ENCODE assay signal across 28 cellular contexts in genomic region chr20:61767776-61768494, GRCh38.
"Had no signal": no experiment of that assay in that cellular context is flagged by ENCODE, and none has a peak within 500 bp of the region (broad histone marks: within the 10 kb centered on the region; RNA-seq: fewer than 3 reads in every experiment).

No MANE protein-coding gene starts in this region.

- H3K27ac ChIP-seq: adrenal gland, KMS-11, WERI-Rb-1 had no signal

- FAIRE-seq: bronchial epithelial cell had no signal

- ATAC-seq: activated CD8-positive, alpha-beta memory T cell treated with anti-CD3 and anti-CD28 coated beads, Interleukin-2, amount 10 ng/mL, durations not matched to agents 7 days and 5 days; activated naive CD4-positive, alpha-beta T cell treated with anti-CD3 and anti-CD28 coated beads, Interleukin-2, amount 50 U/mL, for 72 hours; activated T-cell treated with anti-CD3 and anti-CD28 coated beads, Interleukin-2, amount 50 U/mL, for 72 hours; activated T-helper 17 cell treated with anti-CD3 and anti-CD28 coated beads, Interleukin-2, amount 50 U/mL, for 72 hours; Panc1 had no signal

- H3K4me2 ChIP-seq: KMS-11 had no signal

- H3K36me3 ChIP-seq: adrenal gland, WERI-Rb-1 had no signal

- H3K4me1 Mint-ChIP-seq: activated CD4-positive, alpha-beta memory T cell treated with anti-CD3 and anti-CD28 coated beads, Interleukin-2, amount 10 ng/mL, durations not matched to agents 7 days and 5 days; activated CD8-positive, alpha-beta memory T cell treated with anti-CD3 and anti-CD28 coated beads, Interleukin-2, amount 10 ng/mL, durations not matched to agents 7 days and 5 days; activated T-helper 17 cell treated with anti-CD3 and anti-CD28 coated beads, Interleukin-2, amount 50 U/mL, for 72 hours had no signal

- H3K9me3 ChIP-seq: adrenal gland had no signal

- H3K9me3 Mint-ChIP-seq: activated CD4-positive, alpha-beta memory T cell treated with anti-CD3 and anti-CD28 coated beads, Interleukin-2, amount 10 ng/mL, durations not matched to agents 7 days and 5 days; activated naive CD4-positive, alpha-beta T cell treated with anti-CD3 and anti-CD28 coated beads, Interleukin-2, amount 50 U/mL, for 72 hours; activated T-cell treated with anti-CD3 and anti-CD28 coated beads, Interleukin-2, amount 50 U/mL, for 72 hours; activated T-helper 17 cell treated with anti-CD3 and anti-CD28 coated beads, Interleukin-2, amount 50 U/mL, for 72 hours; brain had no signal

- H3K4me1 ChIP-seq: adrenal gland had no signal

- H3K27ac Mint-ChIP-seq: activated CD4-positive, alpha-beta memory T cell treated with anti-CD3 and anti-CD28 coated beads, Interleukin-2, amount 10 ng/mL, durations not matched to agents 7 days and 5 days; activated CD8-positive, alpha-beta memory T cell treated with anti-CD3 and anti-CD28 coated beads, Interleukin-2, amount 10 ng/mL, durations not matched to agents 7 days and 5 days; activated naive CD4-positive, alpha-beta T cell treated with anti-CD3 and anti-CD28 coated beads, Interleukin-2, amount 50 U/mL, for 72 hours; activated T-cell treated with anti-CD3 and anti-CD28 coated beads, Interleukin-2, amount 50 U/mL, for 72 hours; activated T-helper 17 cell treated with anti-CD3 and anti-CD28 coated beads, Interleukin-2, amount 50 U/mL, for 72 hours had no signal

- H3K4me3 ChIP-seq: adrenal gland had no signal

- H3K36me3 Mint-ChIP-seq: activated CD8-positive, alpha-beta memory T cell treated with anti-CD3 and anti-CD28 coated beads, Interleukin-2, amount 10 ng/mL, durations not matched to agents 7 days and 5 days; activated naive CD4-positive, alpha-beta T cell treated with anti-CD3 and anti-CD28 coated beads, Interleukin-2, amount 50 U/mL, for 72 hours had no signal

- H3K4me3 Mint-ChIP-seq: activated CD4-positive, alpha-beta memory T cell treated with anti-CD3 and anti-CD28 coated beads, Interleukin-2, amount 10 ng/mL, durations not matched to agents 7 days and 5 days; activated CD8-positive, alpha-beta memory T cell treated with anti-CD3 and anti-CD28 coated beads, Interleukin-2, amount 10 ng/mL, durations not matched to agents 7 days and 5 days; activated T-cell treated with anti-CD3 and anti-CD28 coated beads, Interleukin-2, amount 50 U/mL, for 72 hours; activated T-helper 17 cell treated with anti-CD3 and anti-CD28 coated beads, Interleukin-2, amount 50 U/mL, for 72 hours; brain had no signal

- DNase-seq: activated CD4-positive, alpha-beta memory T cell treated with anti-CD3 and anti-CD28 coated beads, Interleukin-2, amount 10 ng/mL, durations not matched to agents 7 days and 5 days; activated CD4-positive, alpha-beta T cell treated with anti-CD3 and anti-CD28 coated beads for 1 hour; activated CD4-positive, alpha-beta T cell treated with anti-CD3 and anti-CD28 coated beads for 48 hours; activated CD4-positive, CD25-positive, alpha-beta regulatory T cell; activated CD8-positive, alpha-beta memory T cell treated with anti-CD3 and anti-CD28 coated beads for 24 hours; activated CD8-positive, alpha-beta memory T cell treated with anti-CD3 and anti-CD28 coated beads, Interleukin-2, amount 10 ng/mL, durations not matched to agents 7 days and 5 days; activated naive CD4-positive, alpha-beta T cell; activated T-cell treated with anti-CD3 and anti-CD28 coated beads, Interleukin-2, amount 50 U/mL, for 1 hour; activated T-cell treated with anti-CD3 and anti-CD28 coated beads, Interleukin-2, amount 50 U/mL, for 72 hours; adrenal gland; caudate nucleus; MM.1S; MV-4-11; NCI-H1092; NCI-H1436 treated with DMSO at 0.1 percent for 48 hours; NCI-H1694 treated with DMSO at 0.1 percent for 48 hours; NCI-H2029; NCI-H345; NCI-H524 treated with DMSO at 0.1 percent for 48 hours; SIG-M5; T1000; WERI-Rb-1 had no signal

- H3K27me3 Mint-ChIP-seq: activated CD4-positive, alpha-beta memory T cell treated with anti-CD3 and anti-CD28 coated beads, Interleukin-2, amount 10 ng/mL, durations not matched to agents 7 days and 5 days; activated CD8-positive, alpha-beta memory T cell treated with anti-CD3 and anti-CD28 coated beads, Interleukin-2, amount 10 ng/mL, durations not matched to agents 7 days and 5 days had no signal

- H3K9ac ChIP-seq: KMS-11 had no signal
